9 cellular contexts compared by ENCODE assay signal in the genomic region with DNA sequence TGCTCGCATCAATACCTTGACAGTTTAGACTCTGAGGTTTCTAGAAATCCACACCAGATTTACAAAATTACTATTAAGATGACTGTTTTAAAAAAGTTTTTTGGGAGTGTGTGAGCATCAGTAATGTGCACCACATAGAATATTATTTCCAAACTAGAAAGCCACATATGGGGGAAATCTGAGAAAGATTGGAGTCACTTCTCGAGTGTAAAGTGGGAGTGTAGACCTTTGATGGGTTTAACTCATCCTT. TPM values are rescaled to one million over a fixed set of nuclear protein-coding genes. Genes with fewer than 3 reads are reported as not detected.
DNase-seq lines count a peak whose midpoint lies in the region; ATAC-seq and TF ChIP-seq lines count a peak whose summit lies in the region.
"Had no signal": no experiment of that assay in that cellular context is flagged by ENCODE, and none has a peak within 500 bp of the region (broad histone marks: within the 10 kb centered on the region; RNA-seq: fewer than 3 reads in every experiment).

No MANE protein-coding gene starts in this region.

- H3K79me2 ChIP-seq in OCI-LY3 (ENCODE audit: low read length) (no peaks in the 10 kb centered on the region), smooth muscle cell (ENCODE audit: low read depth) (no peaks in the 10 kb centered on the region)

- H3K9ac ChIP-seq in OCI-LY3 (ENCODE audit: low read length): peak overlapping the region; percentile 28; the same call in 1 of the 2 replicates
- no peak overlapping the region for H3K9ac ChIP-seq in smooth muscle cell (ENCODE audit: low read depth)

- no peaks in the 10 kb centered on the region for H3K9me3 Mint-ChIP-seq in activated CD4-positive, alpha-beta T cell treated with anti-CD3 and anti-CD28 coated beads for 36 hours (ENCODE audit: low read depth)

- H3K9me3 ChIP-seq in OCI-LY3 (ENCODE audit: insufficient read depth, low read length) (no peaks in the 10 kb centered on the region), esophagus muscularis mucosa (no peaks in the 10 kb centered on the region), smooth muscle cell (replicated peaks; ENCODE audit: low read depth) (no peaks in the 10 kb centered on the region)

- H3K27ac Mint-ChIP-seq in activated CD4-positive, alpha-beta T cell treated with anti-CD3 and anti-CD28 coated beads for 36 hours: peak overlapping the region; percentile 5

- no peaks in the 10 kb centered on the region for H4K20me1 ChIP-seq in OCI-LY3 (ENCODE audit: insufficient read depth, low read length)
- H4K20me1 ChIP-seq in smooth muscle cell (ENCODE audit: low read depth): no peaks in the 10 kb centered on the region

- TF ChIP-seq POLR2A in esophagus muscularis mucosa (IDR thresholded peaks at IDR 0.05; ENCODE audit: low read depth): no peak

- no peak for ATAC-seq in activated CD4-positive, alpha-beta T cell treated with anti-CD3 and anti-CD28 coated beads for 36 hours
- no peak for ATAC-seq in GM19328 (IDR thresholded peaks at IDR 0.05; ENCODE audit: unreplicated experiment)

- H3K4me2 ChIP-seq in OCI-LY3 (ENCODE audit: low read length) (peak overlapping the region; percentile 92), smooth muscle cell (peak overlapping the region; percentile 92)

- H3K27ac ChIP-seq in OCI-LY3 (ENCODE audit: low read length) (no peak overlapping the region), esophagus muscularis mucosa (replicated peaks in 1 of 4) (no peak overlapping the region), smooth muscle cell (ENCODE audit: low read depth) (no peak overlapping the region)

- H3K36me3 ChIP-seq in OCI-LY3 (replicated peaks; ENCODE audit: low read depth, low read length): no peaks in the 10 kb centered on the region
- H3K36me3 ChIP-seq in esophagus muscularis mucosa: no peaks in the 10 kb centered on the region
- no peaks in the 10 kb centered on the region for H3K36me3 ChIP-seq in smooth muscle cell (ENCODE audit: low read depth)

- TF ChIP-seq EP300 in esophagus muscularis mucosa (IDR thresholded peaks at IDR 0.05): no peak

- peak overlapping the region; percentile 88 for H3K4me3 ChIP-seq in OCI-LY3 (ENCODE audit: low read length)
- H3K4me3 ChIP-seq in esophagus muscularis mucosa: peak overlapping the region; percentile 69 to 86 (median 74)
- H3K4me3 ChIP-seq in smooth muscle cell: peak overlapping the region; percentile 52

- 0 out of 2 replicates have a peak, but pooled peaks cover 4% of the 10 kb centered on the region for H3K4me1 ChIP-seq in OCI-LY3 (ENCODE audit: low read length)
- peaks cover 12 to 28% (median 23%) of the 10 kb centered on the region in 4 donors for H3K4me1 ChIP-seq in esophagus muscularis mucosa
- peaks cover 2% of the 10 kb centered on the region for H3K4me1 ChIP-seq in smooth muscle cell (ENCODE audit: low read depth)

- peaks cover 37% of the 10 kb centered on the region for H3K27me3 Mint-ChIP-seq in activated CD4-positive, alpha-beta T cell treated with anti-CD3 and anti-CD28 coated beads for 36 hours

- H3K4me3 Mint-ChIP-seq in activated CD4-positive, alpha-beta T cell treated with anti-CD3 and anti-CD28 coated beads for 36 hours: peak overlapping the region; percentile 66

- no peaks in the 10 kb centered on the region for H3K36me3 Mint-ChIP-seq in activated CD4-positive, alpha-beta T cell treated with anti-CD3 and anti-CD28 coated beads for 36 hours (ENCODE audit: low read depth)

- peaks cover 16% of the 10 kb centered on the region for H3K27me3 ChIP-seq in OCI-LY3 (ENCODE audit: low read depth, low read length)
- no peaks in the 10 kb centered on the region for H3K27me3 ChIP-seq in esophagus muscularis mucosa
- H3K27me3 ChIP-seq in smooth muscle cell (ENCODE audit: low read depth): peaks cover 36% of the 10 kb centered on the region

- intact Hi-C loops in activated CD4-positive, alpha-beta T cell treated with anti-CD3 and anti-CD28 coated beads for 36 hours (cut with DNase I, micrococcal nuclease): no loop called here
- intact Hi-C loops in esophagus muscularis mucosa (cut with DNase I): loop anchor here (5.0 kb wide), 1 partner anchor 76 kb away; a partner anchor contains a TSS

- DNase-seq in activated CD4-positive, alpha-beta T cell treated with anti-CD3 and anti-CD28 coated beads for 36 hours: no peak
- DNase-seq in activated CD4-positive, alpha-beta T cell treated with anti-CD3 and anti-CD28 coated beads, Interleukin-2, amount 50 U/mL, for 1 hour: no peak
- DNase-seq in esophagus muscularis mucosa (ENCODE audit: extremely low spot score) (no peak), smooth muscle cell (lab: John Stamatoyannopoulos, UW; ENCODE audit: unreplicated experiment) (no peak), SHP77 (lab: John Stamatoyannopoulos, UW) (no peak), AG08395 (ENCODE audit: low spot score) (no peak)
- DNase-seq: RPMI8226 had no signal

- TF ChIP-seq CTCF in OCI-LY3 (IDR thresholded peaks at IDR 0.05; ENCODE audit: low read depth, low read length) (no peak), esophagus muscularis mucosa (IDR thresholded peaks at IDR 0.05) (no peak), smooth muscle cell (IDR thresholded peaks at IDR 0.05; ENCODE audit: borderline replicate concordance, insufficient read depth, poor library complexity, severe bottlenecking) (no peak)

- CTCF ChIA-PET in activated CD4-positive, alpha-beta T cell treated with anti-CD3 and anti-CD28 coated beads for 36 hours (lab: Charles Lee): interaction anchor here (1.3 kb wide), 1 partner anchor 10 kb away, joined by 3 read pairs; no protein-coding TSS in a partner anchor

- 50% methylated on average over 2 of the region's 2 CpGs for WGBS in esophagus muscularis mucosa
- 45% methylated on average over 2 of the region's 2 CpGs for WGBS in smooth muscle cell (ENCODE audit: low lambda C conversion rate)

- H3F3A ChIP-seq in smooth muscle cell (ENCODE audit: low read depth): peaks cover 2% of the 10 kb centered on the region

- 0 out of 2 replicates have a peak overlapping the region, but pooled peaks have one; percentile 29 for H2AFZ ChIP-seq in OCI-LY3 (ENCODE audit: low read depth, low read length)
- H2AFZ ChIP-seq in smooth muscle cell (ENCODE audit: low read depth): no peak overlapping the region

- peaks cover 3% of the 10 kb centered on the region for H3K4me1 Mint-ChIP-seq in activated CD4-positive, alpha-beta T cell treated with anti-CD3 and anti-CD28 coated beads for 36 hours

- POLR2A ChIA-PET in activated CD4-positive, alpha-beta T cell treated with anti-CD3 and anti-CD28 coated beads for 36 hours (lab: Charles Lee): no interaction called here

RNA-seq across cellular contexts. Expression of a gene that starts 0.8 kb away (rescaled TPM):
- 1 to 10 TPM; 6.7 to 8.9 TPM for total RNA-seq in activated CD4-positive, alpha-beta T cell treated with anti-CD3 and anti-CD28 coated beads for 36 hours
- total RNA-seq in esophagus muscularis mucosa (1 to 10 TPM; 1.8 to 5.3 (median 3.4) TPM), smooth muscle cell (0.04 and 0.18 TPM in 2 replicates)
- 0.25 and 0.44 TPM in 2 replicates for polyA plus RNA-seq in smooth muscle cell

RNA-seq across cellular contexts. Expression of a gene that starts 46.3 kb away (rescaled TPM):
- 10 to 100 TPM; 44.1 to 54.0 TPM for total RNA-seq in activated CD4-positive, alpha-beta T cell treated with anti-CD3 and anti-CD28 coated beads for 36 hours
- total RNA-seq in esophagus muscularis mucosa (10 to 100 TPM; 34.5 to 40.0 (median 36.1) TPM), smooth muscle cell (35.2 and 40.9 TPM in 2 replicates)
- polyA plus RNA-seq in smooth muscle cell: 19.3 and 20.1 TPM in 2 replicates
